Comparison of ENCODE assay signal across 7 cellular contexts in the genomic region with DNA sequence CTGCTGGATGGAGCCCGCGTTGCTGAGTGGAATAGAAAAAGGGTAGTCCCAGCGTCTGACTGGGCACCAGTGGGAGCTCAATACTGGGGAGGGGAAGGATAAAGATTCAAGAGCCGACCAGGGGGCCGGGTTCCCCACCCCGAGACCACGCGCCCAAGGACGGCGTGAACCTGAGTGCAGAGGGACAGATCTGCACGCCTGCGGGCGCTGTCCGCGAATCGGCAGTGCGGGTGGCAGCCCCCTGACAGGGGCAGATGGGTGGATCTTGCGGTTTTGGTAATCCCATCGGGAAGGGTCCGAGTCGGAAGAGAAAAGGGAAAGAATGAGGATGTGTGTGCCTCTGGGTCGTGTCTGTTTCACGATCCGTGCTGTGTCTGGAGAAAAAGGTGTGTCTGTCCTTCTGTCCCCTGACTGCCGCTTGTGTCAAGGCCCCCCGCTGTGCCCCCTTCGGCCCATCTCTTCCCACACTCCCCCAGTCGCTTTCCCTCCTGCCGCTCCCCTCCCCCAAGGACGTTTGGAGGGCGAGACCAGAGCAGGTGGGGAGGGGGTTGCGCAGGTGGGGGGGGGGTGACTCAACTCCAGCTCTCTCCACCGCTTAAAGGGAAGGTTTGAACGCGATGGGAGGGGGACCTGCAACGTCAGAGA. TPM values are rescaled to one million over a fixed set of nuclear protein-coding genes. Genes with fewer than 3 reads are reported as not detected.
DNase-seq lines count a peak whose midpoint lies in the region; TF ChIP-seq lines count a peak whose summit lies in the region.

No MANE protein-coding gene starts in this region.

- no peak for DNase-seq in coronary artery (ENCODE audit: low spot score)
- no peak for DNase-seq in SHP77 (lab: John Stamatoyannopoulos, UW)
- DNase-seq in effector memory CD4-positive, alpha-beta T cell, result no peak
- no peak for DNase-seq in AG20443 (ENCODE audit: low spot score)

- H3K27ac ChIP-seq in DOHH2 (ENCODE audit: low read depth, low read length) (no peak overlapping the region), coronary artery (no peak overlapping the region), neural cell (ENCODE audit: low read length) (peak overlapping the region; percentile 93)
- no peak overlapping the region for H3K27ac ChIP-seq in effector memory CD4-positive, alpha-beta T cell (ENCODE audit: insufficient read depth, low read length, poor library complexity, severe bottlenecking)

- H3F3A ChIP-seq in DOHH2 (ENCODE audit: control insufficient read depth, insufficient read depth) (peaks cover 20% of the 10 kb centered on the region), Loucy (ENCODE audit: low read depth) (0 out of 2 replicates have a peak, but pooled peaks cover 3% of the 10 kb centered on the region), neural cell (ENCODE audit: insufficient read depth, low read length, poor library complexity, severe bottlenecking) (no peaks in the 10 kb centered on the region)

- TF ChIP-seq EP300 in neural cell (conservative IDR thresholded peaks at IDR 0.05; ENCODE audit: poor library complexity, severe bottlenecking), result no peak

- H3K4me2 ChIP-seq in DOHH2 (ENCODE audit: low read length), result peak overlapping the region; percentile 72
- peak overlapping the region; percentile 62 for H3K4me2 ChIP-seq in Loucy (ENCODE audit: low read depth, low read length, poor library complexity, severe bottlenecking)
- H3K4me2 ChIP-seq in neural cell (ENCODE audit: low read length), result peak overlapping the region; percentile 97

- H3K9me3 ChIP-seq in DOHH2 (ENCODE audit: control insufficient read depth, insufficient read depth, low read length) (no peaks in the 10 kb centered on the region), Loucy (ENCODE audit: insufficient read depth, low read depth, low read length) (no peaks in the 10 kb centered on the region), neural cell (ENCODE audit: low read length) (no peaks in the 10 kb centered on the region)
- H3K9me3 ChIP-seq in effector memory CD4-positive, alpha-beta T cell (ENCODE audit: control insufficient read depth, low read length), result no peaks in the 10 kb centered on the region

- H3K4me3 ChIP-seq in DOHH2 (ENCODE audit: low read length) (peak overlapping the region; percentile 40), Loucy (ENCODE audit: low read length, poor library complexity, severe bottlenecking) (no peak overlapping the region), coronary artery (peak overlapping the region; percentile 47), neural cell (ENCODE audit: low read length) (peak overlapping the region; percentile 94)
- H3K4me3 ChIP-seq in effector memory CD4-positive, alpha-beta T cell (ENCODE audit: insufficient read depth, low read depth, low read length, poor library complexity, severe bottlenecking), result no peak overlapping the region

- peaks cover 7% of the 10 kb centered on the region; the same call in 1 of the 2 replicates for H3K36me3 ChIP-seq in DOHH2 (ENCODE audit: control insufficient read depth, low read length)
- H3K36me3 ChIP-seq in Loucy (ENCODE audit: insufficient read depth, low read length), result no peaks in the 10 kb centered on the region
- H3K36me3 ChIP-seq in neural cell (ENCODE audit: insufficient read depth, low read length), result no peaks in the 10 kb centered on the region
- no peaks in the 10 kb centered on the region for H3K36me3 ChIP-seq in effector memory CD4-positive, alpha-beta T cell (ENCODE audit: control insufficient read depth, insufficient read depth, low read length)

- H3K4me1 ChIP-seq in DOHH2 (ENCODE audit: control insufficient read depth, low read length) (peaks cover 63% of the 10 kb centered on the region), Loucy (ENCODE audit: insufficient read depth, low read length, poor library complexity, severe bottlenecking) (peaks cover 36% of the 10 kb centered on the region)
- H3K4me1 ChIP-seq in effector memory CD4-positive, alpha-beta T cell (ENCODE audit: control insufficient read depth, insufficient read depth, low read length, poor library complexity, severe bottlenecking), result peaks cover 56% of the 10 kb centered on the region

- H3K9ac ChIP-seq in Loucy (ENCODE audit: low read depth, low read length, poor library complexity, severe bottlenecking) (no peak overlapping the region), neural cell (ENCODE audit: low read length) (peak overlapping the region; percentile 93)

- no peaks in the 10 kb centered on the region for H3K9me2 ChIP-seq in DOHH2 (replicated peaks; ENCODE audit: control insufficient read depth, low read length)
- no peaks in the 10 kb centered on the region for H3K9me2 ChIP-seq in Loucy (replicated peaks; ENCODE audit: low read depth, low read length)
- H3K9me2 ChIP-seq in neural cell (ENCODE audit: insufficient read depth, low read length), result no peaks in the 10 kb centered on the region

- H4K20me1 ChIP-seq in DOHH2 (ENCODE audit: control insufficient read depth, insufficient read depth, low read depth, low read length), result peaks cover 35% of the 10 kb centered on the region
- H4K20me1 ChIP-seq in Loucy (ENCODE audit: insufficient read depth, low read length, poor library complexity, severe bottlenecking), result peaks cover 16% of the 10 kb centered on the region
- no peaks in the 10 kb centered on the region for H4K20me1 ChIP-seq in neural cell (ENCODE audit: insufficient read depth)

- no peak for TF ChIP-seq RAD21 in neural cell (conservative IDR thresholded peaks at IDR 0.05)

- H3K79me2 ChIP-seq in DOHH2 (ENCODE audit: control insufficient read depth, low read length) (peaks cover 12% of the 10 kb centered on the region), Loucy (ENCODE audit: insufficient read depth, low read length) (0 out of 2 replicates have a peak, but pooled peaks cover 6% of the 10 kb centered on the region), neural cell (replicated peaks; ENCODE audit: insufficient read depth, low read length) (no peaks in the 10 kb centered on the region)

- peaks cover 51% of the 10 kb centered on the region for H3K27me3 ChIP-seq in DOHH2 (ENCODE audit: control insufficient read depth, low read length)
- H3K27me3 ChIP-seq in Loucy (ENCODE audit: insufficient read depth, low read length, poor library complexity, severe bottlenecking), result no peaks in the 10 kb centered on the region
- peaks cover 44% of the 10 kb centered on the region for H3K27me3 ChIP-seq in neural cell (ENCODE audit: insufficient read depth, low read depth, low read length)
- H3K27me3 ChIP-seq in effector memory CD4-positive, alpha-beta T cell (replicated peaks; ENCODE audit: control insufficient read depth, insufficient read depth, low read length, poor library complexity, severe bottlenecking), result peaks cover 88% of the 10 kb centered on the region

- no peak for TF ChIP-seq CTCF in DOHH2 (IDR thresholded peaks at IDR 0.05; ENCODE audit: low read depth, low read length, poor library complexity, severe bottlenecking)
- no peak for TF ChIP-seq CTCF in Loucy (conservative IDR thresholded peaks at IDR 0.05; ENCODE audit: low read length)
- TF ChIP-seq CTCF in coronary artery (IDR thresholded peaks at IDR 0.05), result no peak
- peak; percentile 11 for TF ChIP-seq CTCF in neural cell (IDR thresholded peaks at IDR 0.05; ENCODE audit: poor library complexity, severe bottlenecking)

- H2AFZ ChIP-seq in Loucy (ENCODE audit: low read length) (no peak overlapping the region), neural cell (ENCODE audit: low read depth, low read length) (no peak overlapping the region)

TF ChIP-seq in neural cell, 6 proteins besides CTCF, POLR2A, EP300 and RAD21:
- TF ChIP-seq TAF1 (IDR thresholded peaks at IDR 0.05; ENCODE audit: low read depth) (peak; percentile 27), SMC3 (conservative IDR thresholded peaks at IDR 0.05; ENCODE audit: poor library complexity) (no peak), EZH2 (IDR thresholded peaks at IDR 0.05; ENCODE audit: borderline replicate concordance, insufficient read depth, low read length, poor library complexity, severe bottlenecking) (no peak)
- TF ChIP-seq, protein P1, sequence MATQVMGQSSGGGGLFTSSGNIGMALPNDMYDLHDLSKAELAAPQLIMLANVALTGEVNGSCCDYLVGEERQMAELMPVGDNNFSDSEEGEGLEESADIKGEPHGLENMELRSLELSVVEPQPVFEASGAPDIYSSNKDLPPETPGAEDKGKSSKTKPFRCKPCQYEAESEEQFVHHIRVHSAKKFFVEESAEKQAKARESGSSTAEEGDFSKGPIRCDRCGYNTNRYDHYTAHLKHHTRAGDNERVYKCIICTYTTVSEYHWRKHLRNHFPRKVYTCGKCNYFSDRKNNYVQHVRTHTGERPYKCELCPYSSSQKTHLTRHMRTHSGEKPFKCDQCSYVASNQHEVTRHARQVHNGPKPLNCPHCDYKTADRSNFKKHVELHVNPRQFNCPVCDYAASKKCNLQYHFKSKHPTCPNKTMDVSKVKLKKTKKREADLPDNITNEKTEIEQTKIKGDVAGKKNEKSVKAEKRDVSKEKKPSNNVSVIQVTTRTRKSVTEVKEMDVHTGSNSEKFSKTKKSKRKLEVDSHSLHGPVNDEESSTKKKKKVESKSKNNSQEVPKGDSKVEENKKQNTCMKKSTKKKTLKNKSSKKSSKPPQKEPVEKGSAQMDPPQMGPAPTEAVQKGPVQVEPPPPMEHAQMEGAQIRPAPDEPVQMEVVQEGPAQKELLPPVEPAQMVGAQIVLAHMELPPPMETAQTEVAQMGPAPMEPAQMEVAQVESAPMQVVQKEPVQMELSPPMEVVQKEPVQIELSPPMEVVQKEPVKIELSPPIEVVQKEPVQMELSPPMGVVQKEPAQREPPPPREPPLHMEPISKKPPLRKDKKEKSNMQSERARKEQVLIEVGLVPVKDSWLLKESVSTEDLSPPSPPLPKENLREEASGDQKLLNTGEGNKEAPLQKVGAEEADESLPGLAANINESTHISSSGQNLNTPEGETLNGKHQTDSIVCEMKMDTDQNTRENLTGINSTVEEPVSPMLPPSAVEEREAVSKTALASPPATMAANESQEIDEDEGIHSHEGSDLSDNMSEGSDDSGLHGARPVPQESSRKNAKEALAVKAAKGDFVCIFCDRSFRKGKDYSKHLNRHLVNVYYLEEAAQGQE (IDR thresholded peaks at IDR 0.05; ENCODE audit: borderline replicate concordance), result no peak

RNA-seq across cellular contexts. Expression of gene VGF, which starts 0.7 kb away (rescaled TPM):
- 36.8 and 39.3 TPM in 2 replicates for polyA plus RNA-seq in neural cell
- polyA minus RNA-seq in neural cell, result 30.7 and 49.4 TPM in 2 replicates

RNA-seq across cellular contexts. Expression of gene AP1S1, which starts 11.8 kb away (rescaled TPM):
- polyA plus RNA-seq in neural cell, result 344 and 389 TPM in 2 replicates
- 99.2 and 107 TPM in 2 replicates for polyA minus RNA-seq in neural cell

RNA-seq across cellular contexts. Expression of gene NAT16, which starts 14.0 kb away (rescaled TPM):
- polyA plus RNA-seq in neural cell, result 4.0 and 4.5 TPM in 2 replicates
- polyA minus RNA-seq in neural cell, result 0.73 and 1.5 TPM in 2 replicates

RNA-seq across cellular contexts. Expression of gene MOGAT3, which starts 34.8 kb away (rescaled TPM):
- not detected in 2 replicates for polyA plus RNA-seq in neural cell
- not detected in 2 replicates for polyA minus RNA-seq in neural cell

RNA-seq across cellular contexts. Expression of gene SERPINE1, which starts 39.2 kb away (rescaled TPM):
- polyA plus RNA-seq in neural cell, result 0.12 TPM in 1 of 2 replicates, not detected in the other
- polyA minus RNA-seq in neural cell, result 0.23 TPM in 1 of 2 replicates, not detected in the other

Comparison
In these comparisons a context has a peak if more than half of its experiments do, and no peak if none do; other contexts are left out.
1. H3K4me3 ChIP-seq: peak in DOHH2 (single experiment), coronary artery (single experiment) and neural cell (single experiment); none in Loucy (single experiment) and effector memory CD4-positive, alpha-beta T cell (single experiment).
2. Peak in every context shown above with its lines, with median percentiles within 50 percentile points of each other: H3K4me2 ChIP-seq.